In genomic region chr5:118076490-118076889, GRCh38 we compare ENCODE assay signal across 19 cellular contexts.
"Had no signal": no experiment of that assay in that cellular context is flagged by ENCODE, and none has a peak within 500 bp of the region (broad histone marks: within the 10 kb centered on the region; RNA-seq: fewer than 3 reads in every experiment).

No MANE protein-coding gene starts in this region.

- H3K4me3 ChIP-seq: colonic mucosa, left ventricle myocardium inferior, lung, prostate gland, right lobe of liver, tibial artery had no signal

- H3K9me3 ChIP-seq: colonic mucosa, prostate gland, right lobe of liver, tibial artery had no signal

- H2AFZ ChIP-seq: parathyroid adenoma had no signal

- H3K4me3 Mint-ChIP-seq: naive thymus-derived CD4-positive, alpha-beta T cell; nephron progenitor cell; stimulated activated effector memory CD8-positive, alpha-beta T cell treated with anti-CD3 and anti-CD28 coated beads, Interleukin-12 subunit alpha, Interleukin-12 subunit beta, amount 100 ng/mL, for 72 hours; stimulated activated naive CD8-positive, alpha-beta T cell treated with anti-CD3 and anti-CD28 coated beads, Interleukin-15, Interleukin-2, amounts not matched to agents 100 ng/mL and 50 ng/mL, for 24 hours had no signal

- H3K9ac ChIP-seq: parathyroid adenoma had no signal

- H3K4me1 ChIP-seq: colonic mucosa, foreskin keratinocyte, left ventricle myocardium inferior, parathyroid adenoma, prostate gland, right lobe of liver, tibial artery had no signal

- H3K27ac ChIP-seq: colonic mucosa, foreskin keratinocyte, left ventricle myocardium inferior, parathyroid adenoma, prostate gland, right lobe of liver, tibial artery had no signal

- H3K4me1 Mint-ChIP-seq: naive thymus-derived CD4-positive, alpha-beta T cell; nephron progenitor cell; stimulated activated effector memory CD8-positive, alpha-beta T cell treated with anti-CD3 and anti-CD28 coated beads, Interleukin-12 subunit alpha, Interleukin-12 subunit beta, amount 100 ng/mL, for 72 hours had no signal

- DNase-seq: colonic mucosa; dermis blood vessel endothelial cell; erythroblast; foreskin keratinocyte; hypothalamus; islet precursor cell; left ventricle myocardium inferior; naive thymus-derived CD4-positive, alpha-beta T cell; nephron progenitor cell; retina; right lobe of liver; stimulated activated CD4-positive, alpha-beta T cell treated with anti-CD3 and anti-CD28 coated beads, Interleukin-4, amount 100 ng/mL, for 1 hour; stimulated activated CD8-positive, alpha-beta memory T cell treated with anti-CD3 and anti-CD28 coated beads, Interleukin-4, amount 100 ng/mL, for 48 hours; tibial artery had no signal

- ATAC-seq: foreskin keratinocyte; naive thymus-derived CD4-positive, alpha-beta T cell; right lobe of liver; stimulated activated effector memory CD8-positive, alpha-beta T cell treated with anti-CD3 and anti-CD28 coated beads, Interleukin-12 subunit alpha, Interleukin-12 subunit beta, amount 100 ng/mL, for 72 hours had no signal

- H3K36me3 Mint-ChIP-seq: naive thymus-derived CD4-positive, alpha-beta T cell; stimulated activated effector memory CD8-positive, alpha-beta T cell treated with anti-CD3 and anti-CD28 coated beads, Interleukin-12 subunit alpha, Interleukin-12 subunit beta, amount 100 ng/mL, for 72 hours had no signal

- H3K79me2 ChIP-seq: parathyroid adenoma had no signal

- H3K27me3 Mint-ChIP-seq: naive thymus-derived CD4-positive, alpha-beta T cell; stimulated activated naive CD8-positive, alpha-beta T cell treated with anti-CD3 and anti-CD28 coated beads, Interleukin-15, Interleukin-2, amounts not matched to agents 100 ng/mL and 50 ng/mL, for 24 hours had no signal

- H3K27ac Mint-ChIP-seq: naive thymus-derived CD4-positive, alpha-beta T cell; nephron progenitor cell; stimulated activated effector memory CD8-positive, alpha-beta T cell treated with anti-CD3 and anti-CD28 coated beads, Interleukin-12 subunit alpha, Interleukin-12 subunit beta, amount 100 ng/mL, for 72 hours; stimulated activated naive CD8-positive, alpha-beta T cell treated with anti-CD3 and anti-CD28 coated beads, Interleukin-15, Interleukin-2, amounts not matched to agents 100 ng/mL and 50 ng/mL, for 24 hours had no signal

- H3K9me3 Mint-ChIP-seq: nephron progenitor cell had no signal

- H3K27me3 ChIP-seq: colonic mucosa, foreskin keratinocyte, right lobe of liver, tibial artery had no signal

- H3K36me3 ChIP-seq: colonic mucosa, left ventricle myocardium inferior, prostate gland, right lobe of liver, tibial artery had no signal
